Comparison of ENCODE assay signal across 23 cellular contexts in the genomic region with DNA sequence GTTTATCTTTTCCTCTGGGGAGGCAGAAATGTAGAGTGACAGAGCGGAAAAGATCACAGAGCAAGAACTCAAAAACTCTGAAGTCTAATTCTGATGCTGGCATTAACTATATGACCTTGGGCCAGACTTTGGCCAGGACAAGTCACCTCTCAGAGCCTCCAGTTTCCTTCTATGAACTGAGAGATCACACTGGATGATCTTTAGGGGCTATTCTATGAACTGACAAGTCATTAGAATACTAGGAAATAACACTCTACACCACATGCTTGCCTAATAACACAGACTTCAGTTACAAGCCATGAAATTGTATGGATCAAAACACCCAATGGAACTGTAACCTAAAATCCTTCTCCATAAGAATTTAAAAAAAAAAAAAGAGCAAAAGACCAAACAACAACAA. TPM values are rescaled to one million over a fixed set of nuclear protein-coding genes. Genes with fewer than 3 reads are reported as not detected.
DNase-seq lines count a peak whose midpoint lies in the region; ATAC-seq and TF ChIP-seq lines count a peak whose summit lies in the region.
"Had no signal": no experiment of that assay in that cellular context is flagged by ENCODE, and none has a peak within 500 bp of the region (broad histone marks: within the 10 kb centered on the region; RNA-seq: fewer than 3 reads in every experiment).

No MANE protein-coding gene starts in this region.

- no peaks in the 10 kb centered on the region for H3K9me3 Mint-ChIP-seq in activated CD4-positive, alpha-beta T cell treated with anti-CD3 and anti-CD28 coated beads, Interleukin-2, amount 10 ng/mL, durations not matched to agents 7 days and 5 days
- no peaks in the 10 kb centered on the region for H3K9me3 Mint-ChIP-seq in CD4-positive, alpha-beta memory T cell
- no peaks in the 10 kb centered on the region for H3K9me3 Mint-ChIP-seq in activated CD8-positive, alpha-beta T cell treated with anti-CD3 and anti-CD28 coated beads, Interleukin-2, amount 10 ng/mL, durations not matched to agents 7 days and 5 days (ENCODE audit: insufficient read depth)
- H3K9me3 Mint-ChIP-seq in natural killer cell = no peaks in the 10 kb centered on the region
- H3K9me3 Mint-ChIP-seq: brain, memory B cell had no signal

- H3K27me3 Mint-ChIP-seq in activated CD4-positive, alpha-beta T cell treated with anti-CD3 and anti-CD28 coated beads, Interleukin-2, amount 10 ng/mL, durations not matched to agents 7 days and 5 days = no peaks in the 10 kb centered on the region
- H3K27me3 Mint-ChIP-seq in CD4-positive, alpha-beta memory T cell = no peaks in the 10 kb centered on the region
- no peaks in the 10 kb centered on the region for H3K27me3 Mint-ChIP-seq in activated CD8-positive, alpha-beta T cell treated with anti-CD3 and anti-CD28 coated beads, Interleukin-2, amount 10 ng/mL, durations not matched to agents 7 days and 5 days (ENCODE audit: low read depth)
- no peaks in the 10 kb centered on the region for H3K27me3 Mint-ChIP-seq in natural killer cell (ENCODE audit: low read depth in 2 of 2)
- H3K27me3 Mint-ChIP-seq: brain, memory B cell had no signal

- peaks cover 43% of the 10 kb centered on the region for H3K4me1 Mint-ChIP-seq in activated CD4-positive, alpha-beta T cell treated with anti-CD3 and anti-CD28 coated beads, Interleukin-2, amount 10 ng/mL, durations not matched to agents 7 days and 5 days
- H3K4me1 Mint-ChIP-seq in CD4-positive, alpha-beta memory T cell = peaks cover 20 to 46% (median 31%) of the 10 kb centered on the region in 4 donors
- H3K4me1 Mint-ChIP-seq in activated CD8-positive, alpha-beta T cell treated with anti-CD3 and anti-CD28 coated beads, Interleukin-2, amount 10 ng/mL, durations not matched to agents 7 days and 5 days (ENCODE audit: low read depth) = peaks cover 47% of the 10 kb centered on the region
- peaks cover 29 to 35% of the 10 kb centered on the region in 2 donors for H3K4me1 Mint-ChIP-seq in natural killer cell
- H3K4me1 Mint-ChIP-seq: brain, memory B cell had no signal

- POLR2A ChIA-PET in activated CD4-positive, alpha-beta T cell treated with anti-CD3 and anti-CD28 coated beads, Interleukin-2, amount 10 ng/mL, durations not matched to agents 7 days and 5 days (lab: Charles Lee) = no interaction called here
- POLR2A ChIA-PET in CD4-positive, alpha-beta memory T cell (lab: Charles Lee; ENCODE audit: partially characterized antibody) = no interaction called here
- POLR2A ChIA-PET in activated CD8-positive, alpha-beta T cell treated with anti-CD3 and anti-CD28 coated beads, Interleukin-2, amount 10 ng/mL, durations not matched to agents 7 days and 5 days (lab: Charles Lee) = interaction anchor here (3.0 kb wide), 1 partner anchor 16 kb away, joined by 19 read pairs; a partner anchor contains a TSS
- POLR2A ChIA-PET in HEK293T (lab: Yijun Ruan, JAX) = no interaction called here

- peaks cover 37% of the 10 kb centered on the region for H3K36me3 ChIP-seq in CD4-positive, alpha-beta memory T cell (ENCODE audit: insufficient read depth, low read length)

- H3K4me1 ChIP-seq in CD4-positive, alpha-beta memory T cell (ENCODE audit: insufficient read depth, low read length) = peaks cover 32% of the 10 kb centered on the region

- H3K4me3 Mint-ChIP-seq in activated CD4-positive, alpha-beta T cell treated with anti-CD3 and anti-CD28 coated beads, Interleukin-2, amount 10 ng/mL, durations not matched to agents 7 days and 5 days = no peak overlapping the region
- H3K4me3 Mint-ChIP-seq in CD4-positive, alpha-beta memory T cell = no peak overlapping the region
- no peak overlapping the region for H3K4me3 Mint-ChIP-seq in activated CD8-positive, alpha-beta T cell treated with anti-CD3 and anti-CD28 coated beads, Interleukin-2, amount 10 ng/mL, durations not matched to agents 7 days and 5 days
- no peak overlapping the region for H3K4me3 Mint-ChIP-seq in natural killer cell
- H3K4me3 Mint-ChIP-seq: brain, memory B cell had no signal

- no peak for DNase-seq in activated CD4-positive, alpha-beta T cell treated with anti-CD3 and anti-CD28 coated beads, Interleukin-2, amount 10 ng/mL, durations not matched to agents 7 days and 5 days
- DNase-seq in activated CD4-positive, alpha-beta T cell treated with anti-CD3 and anti-CD28 coated beads, Interleukin-2, amount 50 U/mL, for 4 hours = no peak
- no peak for DNase-seq in CD4-positive, alpha-beta memory T cell
- DNase-seq in activated CD8-positive, alpha-beta T cell treated with anti-CD3 and anti-CD28 coated beads, Interleukin-2, amount 10 ng/mL, durations not matched to agents 7 days and 5 days = peak; percentile 15
- DNase-seq in natural killer cell = no peak
- DNase-seq in stimulated activated CD8-positive, alpha-beta memory T cell treated with anti-CD3 and anti-CD28 coated beads, Interleukin-4, amount 100 ng/mL, for 48 hours = no peak
- DNase-seq in NCI-H1417 (lab: John Stamatoyannopoulos, UW) = no peak
- no peak for DNase-seq in HEK293T (ENCODE audit: extremely low spot score)
- DNase-seq: activated CD4-positive, alpha-beta T cell treated with anti-CD3 and anti-CD28 coated beads, Interleukin-2, amount 50 U/mL, for 1 hour; activated T-cell treated with anti-CD3 and anti-CD28 coated beads, Interleukin-2, amount 50 U/mL, for 1 hour; effector CD8-positive, alpha-beta T cell; EL; foreskin melanocyte; GM23248; Karpas-422; NCI-H1930; NCI-H774; occipital lobe; stimulated activated CD4-positive, alpha-beta T cell treated with anti-CD3 and anti-CD28 coated beads, Interleukin-12 subunit alpha, Interleukin-12 subunit beta, amount 100 ng/mL, for 4 hours; stimulated activated CD4-positive, alpha-beta T cell treated with anti-CD3 and anti-CD28 coated beads, Interleukin-4, amount 100 ng/mL, for 4 hours; upper lobe of right lung had no signal

- intact Hi-C loops in CD4-positive, alpha-beta memory T cell (cut with micrococcal nuclease) = no loop called here
- intact Hi-C loops in natural killer cell (cut with micrococcal nuclease) = no loop called here

- H3K27me3 ChIP-seq in CD4-positive, alpha-beta memory T cell (ENCODE audit: insufficient read depth, low read length) = no peaks in the 10 kb centered on the region
- H3K27me3 ChIP-seq: upper lobe of right lung had no signal

- H3K9me3 ChIP-seq in CD4-positive, alpha-beta memory T cell (ENCODE audit: control insufficient read depth in 1 of 2, low read length in 2 of 2) = no peaks in the 10 kb centered on the region
- H3K9me3 ChIP-seq: upper lobe of right lung had no signal

- no peak for TF ChIP-seq CTCF in natural killer cell (IDR thresholded peaks at IDR 0.05)

- H3K36me3 Mint-ChIP-seq in activated CD4-positive, alpha-beta T cell treated with anti-CD3 and anti-CD28 coated beads, Interleukin-2, amount 10 ng/mL, durations not matched to agents 7 days and 5 days (ENCODE audit: low read depth) = peaks cover 70% of the 10 kb centered on the region
- peaks cover 47 to 65% of the 10 kb centered on the region in 2 donors for H3K36me3 Mint-ChIP-seq in CD4-positive, alpha-beta memory T cell
- H3K36me3 Mint-ChIP-seq in activated CD8-positive, alpha-beta T cell treated with anti-CD3 and anti-CD28 coated beads, Interleukin-2, amount 10 ng/mL, durations not matched to agents 7 days and 5 days (ENCODE audit: low read depth) = peaks cover 60% of the 10 kb centered on the region
- H3K36me3 Mint-ChIP-seq in natural killer cell = peaks cover 7% of the 10 kb centered on the region

- H3K4me3 ChIP-seq in CD4-positive, alpha-beta memory T cell (ENCODE audit: low read length in 2 of 2) = no peak overlapping the region
- H3K4me3 ChIP-seq: GM23248, upper lobe of right lung had no signal

- no peak for ATAC-seq in activated CD8-positive, alpha-beta T cell treated with anti-CD3 and anti-CD28 coated beads, Interleukin-2, amount 10 ng/mL, durations not matched to agents 7 days and 5 days
- ATAC-seq in natural killer cell = no peak
- ATAC-seq: upper lobe of right lung had no signal

- peak overlapping the region; percentile 80 for H3K27ac Mint-ChIP-seq in activated CD4-positive, alpha-beta T cell treated with anti-CD3 and anti-CD28 coated beads, Interleukin-2, amount 10 ng/mL, durations not matched to agents 7 days and 5 days
- peak overlapping the region; percentile 47 to 74 (median 61) for H3K27ac Mint-ChIP-seq in CD4-positive, alpha-beta memory T cell
- H3K27ac Mint-ChIP-seq in activated CD8-positive, alpha-beta T cell treated with anti-CD3 and anti-CD28 coated beads, Interleukin-2, amount 10 ng/mL, durations not matched to agents 7 days and 5 days = peak overlapping the region; percentile 75
- H3K27ac Mint-ChIP-seq in natural killer cell = peak overlapping the region; percentile 52 to 61
- H3K27ac Mint-ChIP-seq: brain, memory B cell had no signal

- no peak overlapping the region for H3K27ac ChIP-seq in CD4-positive, alpha-beta memory T cell (ENCODE audit: low read depth, low read length)
- H3K27ac ChIP-seq: GM23248, upper lobe of right lung had no signal

- CTCF ChIA-PET in activated CD4-positive, alpha-beta T cell treated with anti-CD3 and anti-CD28 coated beads, Interleukin-2, amount 10 ng/mL, durations not matched to agents 7 days and 5 days (lab: Charles Lee) = interaction anchor here (3.0 kb wide), 1 partner anchor 11 kb away, joined by 13 read pairs; no protein-coding TSS in a partner anchor
- CTCF ChIA-PET in CD4-positive, alpha-beta memory T cell (lab: Charles Lee; ENCODE audit: partially characterized antibody) = no interaction called here
- CTCF ChIA-PET in activated CD8-positive, alpha-beta T cell treated with anti-CD3 and anti-CD28 coated beads, Interleukin-2, amount 10 ng/mL, durations not matched to agents 7 days and 5 days (lab: Charles Lee) = no interaction called here
- CTCF ChIA-PET in HEK293T (lab: Yijun Ruan, JAX) = no interaction called here

TF ChIP-seq in HEK293T, 16 proteins besides CTCF, POLR2A, EP300 and RAD21:
- TF ChIP-seq FOXA1 (IDR thresholded peaks at IDR 0.05) = no peak
- no peak for TF ChIP-seq ZNF384 (IDR thresholded peaks at IDR 0.05)
- no peak for TF ChIP-seq CTBP1 (IDR thresholded peaks at IDR 0.05; ENCODE audit: borderline replicate concordance)
- no peak for TF ChIP-seq L3MBTL2 (conservative IDR thresholded peaks at IDR 0.05)
- no peak for TF ChIP-seq ELF4 (IDR thresholded peaks at IDR 0.05)
- TF ChIP-seq FOXK2 (IDR thresholded peaks at IDR 0.05) = no peak
TF ChIP-seq in HEK293T: peak in this region for 0.

RNA-seq across cellular contexts. Expression of a gene that starts 16.9 kb away (rescaled TPM):
- total RNA-seq in activated CD4-positive, alpha-beta T cell treated with anti-CD3 and anti-CD28 coated beads, Interleukin-2, amount 10 ng/mL, durations not matched to agents 7 days and 5 days = 10 to 100 TPM; 20.6 to 21.2 TPM
- total RNA-seq in CD4-positive, alpha-beta memory T cell = 10 to 100 TPM; 21.4 to 22.0 TPM
- polyA plus RNA-seq in CD4-positive, alpha-beta memory T cell = 1 to 10 TPM; 1.8 to 2.0 TPM
- total RNA-seq in activated CD8-positive, alpha-beta T cell treated with anti-CD3 and anti-CD28 coated beads, Interleukin-2, amount 10 ng/mL, durations not matched to agents 7 days and 5 days = 10 to 100 TPM; 19.0 to 19.7 TPM
- total RNA-seq in natural killer cell = 10 to 100 TPM; 15.0 to 22.3 (median 22.0) TPM
